Comparison of ENCODE assay signal across 8 cellular contexts in genomic region chr3:36904641-36905040, GRCh38. TPM values are rescaled to one million over a fixed set of nuclear protein-coding genes. Genes with fewer than 3 reads are reported as not detected.
DNase-seq lines count a peak whose midpoint lies in the region; ATAC-seq and TF ChIP-seq lines count a peak whose summit lies in the region.
"Had no signal": no experiment of that assay in that cellular context is flagged by ENCODE, and none has a peak within 500 bp of the region (broad histone marks: within the 10 kb centered on the region; RNA-seq: fewer than 3 reads in every experiment).

No MANE protein-coding gene starts in this region.

- TF ChIP-seq CTCF in GM10266 (IDR thresholded peaks at IDR 0.05; ENCODE audit: control insufficient read depth, insufficient read depth, low read depth, missing control alignments) (peak; percentile 65), OCI-LY1 (IDR thresholded peaks at IDR 0.05; ENCODE audit: low read length) (peak; percentile 29; the same call in 1 of the 2 replicates), fibroblast of lung (conservative IDR thresholded peaks at IDR 0.05 in 1 of 2, IDR thresholded peaks at IDR 0.05 in 1 of 2; ENCODE audit: low read depth in 1 of 2, low read length in 2 of 2) (peak; percentile 50 to 68)

- no peak overlapping the region for H3K27ac ChIP-seq in OCI-LY1 (ENCODE audit: low read depth, low read length, poor library complexity, severe bottlenecking)
- H3K27ac ChIP-seq in fibroblast of lung (ENCODE audit: insufficient read depth, low read length), result no peak overlapping the region
- H3K27ac ChIP-seq: KMS-11 had no signal

- H3K9me3 ChIP-seq in OCI-LY1 (ENCODE audit: low read length), result no peaks in the 10 kb centered on the region
- no peaks in the 10 kb centered on the region for H3K9me3 ChIP-seq in fibroblast of lung (ENCODE audit: control insufficient read depth, insufficient read depth, low read depth, low read length)

- H3K4me3 ChIP-seq in OCI-LY1 (ENCODE audit: low read depth, low read length, poor library complexity, severe bottlenecking) (no peak overlapping the region), fibroblast of lung (replicated peaks in 1 of 4; ENCODE audit: control extremely low read depth in 1 of 4, insufficient read depth in 1 of 4, low read depth in 3 of 4, low read length in 4 of 4) (no peak overlapping the region)

- H2AFZ ChIP-seq in OCI-LY1 (ENCODE audit: low read length) (no peak overlapping the region), fibroblast of lung (ENCODE audit: low read length) (no peak overlapping the region)

- H3K4me2 ChIP-seq in OCI-LY1 (ENCODE audit: low read length), result no peak overlapping the region
- no peak overlapping the region for H3K4me2 ChIP-seq in fibroblast of lung (ENCODE audit: extremely low read depth, insufficient read depth, low read length)
- H3K4me2 ChIP-seq: KMS-11 had no signal

- H3F3A ChIP-seq in OCI-LY1 (ENCODE audit: insufficient read depth, low read length), result no peaks in the 10 kb centered on the region

- H4K20me1 ChIP-seq in OCI-LY1 (ENCODE audit: insufficient read depth, low read length), result no peaks in the 10 kb centered on the region
- H4K20me1 ChIP-seq in fibroblast of lung (ENCODE audit: control insufficient read depth, extremely low read depth, insufficient read depth, low read length), result no peaks in the 10 kb centered on the region

- DNase-seq in GM10266 (ENCODE audit: extremely low spot score), result no peak
- DNase-seq in fibroblast of lung (ENCODE audit: low read depth in 2 of 2), result peak; percentile 24 to 46
- DNase-seq in renal cortical epithelial cell (ENCODE audit: low read depth), result peak; percentile 15
- DNase-seq in NCI-H2029 (lab: John Stamatoyannopoulos, UW), result no peak
- no peak for DNase-seq in activated CD4-positive, CD25-positive, alpha-beta regulatory T cell (lab: John Stamatoyannopoulos, UW)

- no peaks in the 10 kb centered on the region for H3K9me2 ChIP-seq in OCI-LY1 (ENCODE audit: low read depth, low read length)

- ATAC-seq in HG03442 (IDR thresholded peaks at IDR 0.05; ENCODE audit: unreplicated experiment), result no peak

- H3K79me2 ChIP-seq in OCI-LY1 (ENCODE audit: insufficient read depth, low read length), result no peaks in the 10 kb centered on the region; the same call in 1 of the 2 replicates
- H3K79me2 ChIP-seq in fibroblast of lung (ENCODE audit: control insufficient read depth, insufficient read depth, low read length), result no peaks in the 10 kb centered on the region

- no peaks in the 10 kb centered on the region for H3K27me3 ChIP-seq in OCI-LY1 (ENCODE audit: insufficient read depth, low read length)
- H3K27me3 ChIP-seq in fibroblast of lung (ENCODE audit: control insufficient read depth, insufficient read depth, low read length), result no peaks in the 10 kb centered on the region

- H3K36me3 ChIP-seq in OCI-LY1 (ENCODE audit: insufficient read depth, low read length) (peaks cover 46% of the 10 kb centered on the region), fibroblast of lung (ENCODE audit: control insufficient read depth, insufficient read depth, low read length) (no peaks in the 10 kb centered on the region)

- H3K9ac ChIP-seq in OCI-LY1 (ENCODE audit: low read length) (no peak overlapping the region), fibroblast of lung (ENCODE audit: insufficient read depth, low read length) (no peak overlapping the region)
- H3K9ac ChIP-seq: KMS-11 had no signal

- H3K4me1 ChIP-seq in OCI-LY1 (ENCODE audit: insufficient read depth, low read length, severe bottlenecking) (peaks cover 78% of the 10 kb centered on the region), fibroblast of lung (ENCODE audit: control insufficient read depth, extremely low read depth, insufficient read depth, low read length) (peaks cover 7% of the 10 kb centered on the region)

RNA-seq across cellular contexts. Expression of gene TRANK1, which starts 40.2 kb away (rescaled TPM):
- total RNA-seq in fibroblast of lung (20.3 and 28.6 TPM in 2 replicates), renal cortical epithelial cell (12.7 and 31.1 TPM in 2 replicates)
- polyA plus RNA-seq in fibroblast of lung, result 6.7 and 9.1 TPM in 2 replicates
- 3.9 and 9.7 TPM in 2 replicates for polyA plus RNA-seq in fibroblast of lung (2012)
- 23.7 and 41.1 TPM in 2 replicates for polyA minus RNA-seq in fibroblast of lung (ENCODE audit: low replicate concordance)

Comparison
In these comparisons a context has a peak if more than half of its experiments do, and no peak if none do; other contexts are left out.
1. DNase-seq: peak in fibroblast of lung (2 of 2) and renal cortical epithelial cell (single experiment); none in GM10266 (single experiment), NCI-H2029 (single experiment) and activated CD4-positive, CD25-positive, alpha-beta regulatory T cell (0 of 4).
2. Peak in every context shown above with its lines, with median percentiles within 50 percentile points of each other: CTCF ChIP-seq.